In the genomic region with DNA sequence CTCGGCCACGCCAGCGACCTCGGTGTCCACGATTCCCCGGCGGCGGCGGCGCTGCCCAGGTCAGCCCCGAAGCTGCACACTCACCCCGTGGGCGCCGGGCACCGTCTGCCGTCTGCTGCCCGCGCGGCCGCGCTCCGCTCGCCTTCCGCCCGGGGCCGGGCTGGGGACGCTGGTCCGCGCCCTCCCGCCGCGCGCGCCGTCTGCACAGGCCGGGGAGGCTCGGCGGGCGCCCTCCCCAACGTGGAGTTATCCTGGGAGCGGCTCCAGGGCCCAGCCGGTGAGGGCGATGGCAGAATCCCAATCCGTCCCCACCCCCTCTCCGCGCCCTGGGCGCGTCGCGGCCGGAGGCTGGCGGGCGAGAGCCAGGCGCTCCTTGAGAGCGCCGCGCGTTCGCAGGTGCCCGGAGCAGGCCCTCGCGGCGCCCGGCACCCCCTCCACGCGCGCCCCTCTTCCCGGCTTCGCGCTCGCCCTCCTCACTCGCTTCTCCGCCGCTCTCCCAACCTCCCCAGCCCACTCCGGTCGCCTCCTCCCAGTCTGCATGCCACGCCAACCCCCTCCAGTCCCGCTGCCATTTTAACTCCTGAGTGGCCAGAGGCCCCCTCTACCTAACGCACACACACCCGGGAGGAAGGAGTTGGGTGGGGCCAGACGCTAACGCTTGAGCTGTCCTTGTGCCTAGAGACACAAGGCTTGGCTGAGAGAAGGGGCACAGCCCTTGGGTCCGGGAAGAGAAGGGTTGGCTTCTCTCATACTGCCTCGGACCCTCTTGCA, we compare ENCODE assay signal across 10 cellular contexts. TPM values are rescaled to one million over a fixed set of nuclear protein-coding genes. Genes with fewer than 3 reads are reported as not detected.
DNase-seq lines count a peak whose midpoint lies in the region; ATAC-seq, FAIRE-seq and TF ChIP-seq lines count a peak whose summit lies in the region.
"Had no signal": no experiment of that assay in that cellular context is flagged by ENCODE, and none has a peak within 500 bp of the region (broad histone marks: within the 10 kb centered on the region; RNA-seq: fewer than 3 reads in every experiment).

A gene (minus strand): TSS at position 503 of the 771 bp plus-strand sequence. CDS start 65,746 bp downstream, outside the sequence.

- H3K36me3 ChIP-seq in adipocyte (ENCODE audit: control insufficient read depth, insufficient read depth, low read length, severe bottlenecking) = no peaks in the 10 kb centered on the region
- H3K36me3 ChIP-seq in keratinocyte (ENCODE audit: control insufficient read depth in 2 of 2, extremely low read depth in 1 of 2, insufficient read depth in 2 of 2, low read length in 2 of 2) = no peaks in the 10 kb centered on the region

- H3K4me3 Mint-ChIP-seq in activated CD4-positive, alpha-beta T cell treated with anti-CD3 and anti-CD28 coated beads, Interleukin-2, amount 10 ng/mL, durations not matched to agents 7 days and 5 days = peak within 1 kb of the TSS; percentile 56
- H3K4me3 Mint-ChIP-seq in stimulated activated naive CD8-positive, alpha-beta T cell treated with anti-CD3 and anti-CD28 coated beads, Interleukin-15, Interleukin-2, amounts not matched to agents 100 ng/mL and 50 ng/mL, for 24 hours = peak within 1 kb of the TSS; percentile 48

- H2AFZ ChIP-seq in keratinocyte (ENCODE audit: control insufficient read depth, low read length) = no peak within 1 kb of the TSS

- H3K4me1 ChIP-seq in adipocyte (ENCODE audit: control insufficient read depth, insufficient read depth, low read length) (peaks cover 3% of the 10 kb centered on the region), keratinocyte (ENCODE audit: control insufficient read depth, extremely low read depth, insufficient read depth, low read length) (no peaks in the 10 kb centered on the region)

- no peak for FAIRE-seq in keratinocyte (lab: Jason Lieb, UNC)
- FAIRE-seq: G401.6 had no signal

- no peak within 1 kb of the TSS for H3K27ac ChIP-seq in keratinocyte (ENCODE audit: control insufficient read depth, insufficient read depth, low read length)
- H3K27ac ChIP-seq: SK-N-MC had no signal

- H3K9me3 ChIP-seq in adipocyte (ENCODE audit: control insufficient read depth, low read length) (peaks cover 3% of the 10 kb centered on the region), keratinocyte (ENCODE audit: control insufficient read depth, low read depth, low read length) (no peaks in the 10 kb centered on the region)

- H3K79me2 ChIP-seq in keratinocyte (ENCODE audit: control insufficient read depth, insufficient read depth, low read length) = no peaks in the 10 kb centered on the region

- no peaks in the 10 kb centered on the region for H3K36me3 Mint-ChIP-seq in activated CD4-positive, alpha-beta T cell treated with anti-CD3 and anti-CD28 coated beads, Interleukin-2, amount 10 ng/mL, durations not matched to agents 7 days and 5 days (ENCODE audit: low read depth)
- no peaks in the 10 kb centered on the region for H3K36me3 Mint-ChIP-seq in stimulated activated naive CD8-positive, alpha-beta T cell treated with anti-CD3 and anti-CD28 coated beads, Interleukin-15, Interleukin-2, amounts not matched to agents 100 ng/mL and 50 ng/mL, for 24 hours (ENCODE audit: low read depth)

- dilution Hi-C loops in keratinocyte (cut with MboI; ENCODE audit: extremely low pct_ligation_motif_present, low sequenced_read_pairs) = no loop called here

- CTCF ChIA-PET in activated CD4-positive, alpha-beta T cell treated with anti-CD3 and anti-CD28 coated beads, Interleukin-2, amount 10 ng/mL, durations not matched to agents 7 days and 5 days (lab: Charles Lee) = interaction anchor here (1.0 to 1.5 kb wide), 4 partner anchors 13 to 63 kb away, joined by 3 to 4 read pairs (median 4); no protein-coding TSS in a partner anchor

- ATAC-seq in HG02759 (IDR thresholded peaks at IDR 0.05; ENCODE audit: unreplicated experiment) (no peak), GM18861 (IDR thresholded peaks at IDR 0.05; ENCODE audit: unreplicated experiment) (no peak)

- H3K4me1 Mint-ChIP-seq in activated CD4-positive, alpha-beta T cell treated with anti-CD3 and anti-CD28 coated beads, Interleukin-2, amount 10 ng/mL, durations not matched to agents 7 days and 5 days = peaks cover 10% of the 10 kb centered on the region
- peaks cover 9% of the 10 kb centered on the region for H3K4me1 Mint-ChIP-seq in stimulated activated naive CD8-positive, alpha-beta T cell treated with anti-CD3 and anti-CD28 coated beads, Interleukin-15, Interleukin-2, amounts not matched to agents 100 ng/mL and 50 ng/mL, for 24 hours (ENCODE audit: low read depth)

- no peak within 1 kb of the TSS for H3K9ac ChIP-seq in adipocyte (ENCODE audit: low read length)
- no peak within 1 kb of the TSS for H3K9ac ChIP-seq in keratinocyte (ENCODE audit: control insufficient read depth, extremely low read depth, insufficient read depth, low read length)

- H3K27me3 ChIP-seq in adipocyte (replicated peaks; ENCODE audit: control insufficient read depth, insufficient read depth, low read length) (peaks cover 73% of the 10 kb centered on the region), keratinocyte (ENCODE audit: control insufficient read depth, extremely low read depth, insufficient read depth, low read length) (peaks cover 45% of the 10 kb centered on the region)

- peak within 1 kb of the TSS; percentile 38 for H3K4me2 ChIP-seq in keratinocyte (ENCODE audit: control insufficient read depth, extremely low read depth, insufficient read depth, low read depth, low read length)

- no peaks in the 10 kb centered on the region for H3K9me1 ChIP-seq in keratinocyte (ENCODE audit: control insufficient read depth, extremely low read depth, insufficient read depth, low read length)

- no peaks in the 10 kb centered on the region for H3K9me3 Mint-ChIP-seq in activated CD4-positive, alpha-beta T cell treated with anti-CD3 and anti-CD28 coated beads, Interleukin-2, amount 10 ng/mL, durations not matched to agents 7 days and 5 days
- H3K9me3 Mint-ChIP-seq in stimulated activated naive CD8-positive, alpha-beta T cell treated with anti-CD3 and anti-CD28 coated beads, Interleukin-15, Interleukin-2, amounts not matched to agents 100 ng/mL and 50 ng/mL, for 24 hours = no peaks in the 10 kb centered on the region

- H3K27ac Mint-ChIP-seq in activated CD4-positive, alpha-beta T cell treated with anti-CD3 and anti-CD28 coated beads, Interleukin-2, amount 10 ng/mL, durations not matched to agents 7 days and 5 days = no peak within 1 kb of the TSS
- no peak within 1 kb of the TSS for H3K27ac Mint-ChIP-seq in stimulated activated naive CD8-positive, alpha-beta T cell treated with anti-CD3 and anti-CD28 coated beads, Interleukin-15, Interleukin-2, amounts not matched to agents 100 ng/mL and 50 ng/mL, for 24 hours

- POLR2A ChIA-PET in activated CD4-positive, alpha-beta T cell treated with anti-CD3 and anti-CD28 coated beads, Interleukin-2, amount 10 ng/mL, durations not matched to agents 7 days and 5 days (lab: Charles Lee) = no interaction called here

- no peaks in the 10 kb centered on the region for H4K20me1 ChIP-seq in keratinocyte (ENCODE audit: control insufficient read depth, extremely low read depth, insufficient read depth, low read length)

- DNase-seq in activated CD4-positive, alpha-beta T cell treated with anti-CD3 and anti-CD28 coated beads, Interleukin-2, amount 10 ng/mL, durations not matched to agents 7 days and 5 days = no peak
- DNase-seq in activated CD4-positive, alpha-beta T cell treated with anti-CD3 and anti-CD28 coated beads, Interleukin-2, amount 50 U/mL, for 48 hours = no peak
- DNase-seq in adipocyte (ENCODE audit: low read depth) (peak; percentile 36), keratinocyte (ENCODE audit: low read depth, low spot score) (no peak), KG1 (lab: John Stamatoyannopoulos, UW) (no peak)

- peak within 1 kb of the TSS; percentile 17 for H3K4me3 ChIP-seq in adipocyte (ENCODE audit: low read length)
- no peak within 1 kb of the TSS for H3K4me3 ChIP-seq in keratinocyte (ENCODE audit: control insufficient read depth in 2 of 3, extremely low read depth in 1 of 3, insufficient read depth in 2 of 3, low read depth in 1 of 3, low read length in 3 of 3)
- H3K4me3 ChIP-seq: SK-N-MC had no signal

- no peak for TF ChIP-seq CTCF in keratinocyte (optimal IDR thresholded peaks at IDR 0.05 in 1 of 3, IDR thresholded peaks at IDR 0.05 in 1 of 3, conservative IDR thresholded peaks at IDR 0.05 in 1 of 3; ENCODE audit: extremely low read depth in 1 of 3, insufficient read depth in 2 of 3, low read length in 3 of 3)

- H3K27me3 Mint-ChIP-seq in activated CD4-positive, alpha-beta T cell treated with anti-CD3 and anti-CD28 coated beads, Interleukin-2, amount 10 ng/mL, durations not matched to agents 7 days and 5 days = peaks cover 47% of the 10 kb centered on the region
- peaks cover 40% of the 10 kb centered on the region for H3K27me3 Mint-ChIP-seq in stimulated activated naive CD8-positive, alpha-beta T cell treated with anti-CD3 and anti-CD28 coated beads, Interleukin-15, Interleukin-2, amounts not matched to agents 100 ng/mL and 50 ng/mL, for 24 hours

RNA-seq across cellular contexts. Expression of the gene that starts here (rescaled TPM):
- total RNA-seq in activated CD4-positive, alpha-beta T cell treated with anti-CD3 and anti-CD28 coated beads, Interleukin-2, amount 10 ng/mL, durations not matched to agents 7 days and 5 days = not detected
- not detected in 3 replicates for polyA plus RNA-seq in keratinocyte
- not detected for polyA plus RNA-seq in keratinocyte (2011; ENCODE audit: low read depth)
- not detected in 2 replicates for polyA plus RNA-seq in keratinocyte (2011; cell fraction: cytosol; rRNA removed)
- not detected in 2 replicates for polyA plus RNA-seq in keratinocyte (2011; cell fraction: nucleus; rRNA removed)
- polyA plus RNA-seq in keratinocyte (2012; ENCODE audit: low replicate concordance) = 0.07 and 0.32 TPM in 2 replicates
- not detected in 3 replicates for polyA minus RNA-seq in keratinocyte
- polyA minus RNA-seq in keratinocyte (2011; cell fraction: cytosol; rRNA and poly(A)+ RNA removed) = not detected
- polyA minus RNA-seq in keratinocyte (2011; cell fraction: nucleus; rRNA and poly(A)+ RNA removed) = not detected in 2 replicates
